Comparison of ENCODE assay signal across 1 cellular context in the genomic region with DNA sequence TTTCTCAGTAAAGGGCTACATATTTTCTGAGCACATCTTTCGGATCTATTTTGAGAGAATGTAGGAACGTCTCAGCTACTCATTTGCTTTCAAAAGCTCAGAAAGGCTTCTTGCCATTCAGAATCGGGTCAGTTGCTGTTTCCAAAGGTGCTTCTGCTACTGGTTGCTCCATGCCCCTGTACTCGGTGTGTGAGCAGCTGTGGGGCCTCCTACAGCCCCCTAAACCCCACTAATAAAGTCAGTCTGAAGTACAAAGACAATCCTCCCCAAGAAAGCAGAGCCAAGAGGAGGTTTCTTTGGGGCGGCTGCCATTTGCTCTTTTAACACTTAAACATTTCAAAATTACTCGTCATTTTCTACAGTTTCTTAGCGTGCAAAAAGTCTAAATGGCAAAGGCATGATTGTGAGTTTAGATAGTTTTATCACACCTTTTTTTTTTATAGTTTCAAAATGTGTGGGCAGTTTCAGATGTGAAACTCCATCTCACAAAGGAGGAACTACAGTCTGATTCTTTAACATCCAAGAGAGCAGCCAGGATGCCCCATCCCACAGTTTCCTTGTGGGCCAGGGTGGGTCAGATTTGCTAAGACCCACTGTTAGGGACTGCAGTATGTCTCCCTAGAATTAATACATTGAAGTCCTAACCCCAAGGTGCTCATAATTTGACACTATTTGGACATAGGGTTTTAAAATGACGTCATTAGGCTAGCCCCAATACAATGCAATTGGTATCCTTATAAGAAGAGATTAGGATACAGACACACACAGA.
A peak's percentile ranks its signal among the peaks of the same experiment; 100 is the strongest.
TF ChIP-seq lines count a peak whose summit lies in the region.

No MANE protein-coding gene starts in this region.

TF ChIP-seq in K562, 482 proteins besides CTCF, POLR2A, EP300 and RAD21 (continued from another document):
- TF ChIP-seq, protein P1, sequence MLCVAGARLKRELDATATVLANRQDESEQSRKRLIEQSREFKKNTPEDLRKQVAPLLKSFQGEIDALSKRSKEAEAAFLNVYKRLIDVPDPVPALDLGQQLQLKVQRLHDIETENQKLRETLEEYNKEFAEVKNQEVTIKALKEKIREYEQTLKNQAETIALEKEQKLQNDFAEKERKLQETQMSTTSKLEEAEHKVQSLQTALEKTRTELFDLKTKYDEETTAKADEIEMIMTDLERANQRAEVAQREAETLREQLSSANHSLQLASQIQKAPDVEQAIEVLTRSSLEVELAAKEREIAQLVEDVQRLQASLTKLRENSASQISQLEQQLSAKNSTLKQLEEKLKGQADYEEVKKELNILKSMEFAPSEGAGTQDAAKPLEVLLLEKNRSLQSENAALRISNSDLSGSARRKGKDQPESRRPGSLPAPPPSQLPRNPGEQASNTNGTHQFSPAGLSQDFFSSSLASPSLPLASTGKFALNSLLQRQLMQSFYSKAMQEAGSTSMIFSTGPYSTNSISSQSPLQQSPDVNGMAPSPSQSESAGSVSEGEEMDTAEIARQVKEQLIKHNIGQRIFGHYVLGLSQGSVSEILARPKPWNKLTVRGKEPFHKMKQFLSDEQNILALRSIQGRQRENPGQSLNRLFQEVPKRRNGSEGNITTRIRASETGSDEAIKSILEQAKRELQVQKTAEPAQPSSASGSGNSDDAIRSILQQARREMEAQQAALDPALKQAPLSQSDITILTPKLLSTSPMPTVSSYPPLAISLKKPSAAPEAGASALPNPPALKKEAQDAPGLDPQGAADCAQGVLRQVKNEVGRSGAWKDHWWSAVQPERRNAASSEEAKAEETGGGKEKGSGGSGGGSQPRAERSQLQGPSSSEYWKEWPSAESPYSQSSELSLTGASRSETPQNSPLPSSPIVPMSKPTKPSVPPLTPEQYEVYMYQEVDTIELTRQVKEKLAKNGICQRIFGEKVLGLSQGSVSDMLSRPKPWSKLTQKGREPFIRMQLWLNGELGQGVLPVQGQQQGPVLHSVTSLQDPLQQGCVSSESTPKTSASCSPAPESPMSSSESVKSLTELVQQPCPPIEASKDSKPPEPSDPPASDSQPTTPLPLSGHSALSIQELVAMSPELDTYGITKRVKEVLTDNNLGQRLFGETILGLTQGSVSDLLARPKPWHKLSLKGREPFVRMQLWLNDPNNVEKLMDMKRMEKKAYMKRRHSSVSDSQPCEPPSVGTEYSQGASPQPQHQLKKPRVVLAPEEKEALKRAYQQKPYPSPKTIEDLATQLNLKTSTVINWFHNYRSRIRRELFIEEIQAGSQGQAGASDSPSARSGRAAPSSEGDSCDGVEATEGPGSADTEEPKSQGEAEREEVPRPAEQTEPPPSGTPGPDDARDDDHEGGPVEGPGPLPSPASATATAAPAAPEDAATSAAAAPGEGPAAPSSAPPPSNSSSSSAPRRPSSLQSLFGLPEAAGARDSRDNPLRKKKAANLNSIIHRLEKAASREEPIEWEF (CRISPR knock-in tag; IDR thresholded peaks at IDR 0.05) = no peak
- TF ChIP-seq, protein P2, sequence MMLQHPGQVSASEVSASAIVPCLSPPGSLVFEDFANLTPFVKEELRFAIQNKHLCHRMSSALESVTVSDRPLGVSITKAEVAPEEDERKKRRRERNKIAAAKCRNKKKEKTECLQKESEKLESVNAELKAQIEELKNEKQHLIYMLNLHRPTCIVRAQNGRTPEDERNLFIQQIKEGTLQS (IDR thresholded peaks at IDR 0.05) = peak; percentile 45; the same call in 1 of the 2 replicates
- TF ChIP-seq, protein P2 (CRISPR knock-in tag; conservative IDR thresholded peaks at IDR 0.05) = no peak
- TF ChIP-seq, protein P3, sequence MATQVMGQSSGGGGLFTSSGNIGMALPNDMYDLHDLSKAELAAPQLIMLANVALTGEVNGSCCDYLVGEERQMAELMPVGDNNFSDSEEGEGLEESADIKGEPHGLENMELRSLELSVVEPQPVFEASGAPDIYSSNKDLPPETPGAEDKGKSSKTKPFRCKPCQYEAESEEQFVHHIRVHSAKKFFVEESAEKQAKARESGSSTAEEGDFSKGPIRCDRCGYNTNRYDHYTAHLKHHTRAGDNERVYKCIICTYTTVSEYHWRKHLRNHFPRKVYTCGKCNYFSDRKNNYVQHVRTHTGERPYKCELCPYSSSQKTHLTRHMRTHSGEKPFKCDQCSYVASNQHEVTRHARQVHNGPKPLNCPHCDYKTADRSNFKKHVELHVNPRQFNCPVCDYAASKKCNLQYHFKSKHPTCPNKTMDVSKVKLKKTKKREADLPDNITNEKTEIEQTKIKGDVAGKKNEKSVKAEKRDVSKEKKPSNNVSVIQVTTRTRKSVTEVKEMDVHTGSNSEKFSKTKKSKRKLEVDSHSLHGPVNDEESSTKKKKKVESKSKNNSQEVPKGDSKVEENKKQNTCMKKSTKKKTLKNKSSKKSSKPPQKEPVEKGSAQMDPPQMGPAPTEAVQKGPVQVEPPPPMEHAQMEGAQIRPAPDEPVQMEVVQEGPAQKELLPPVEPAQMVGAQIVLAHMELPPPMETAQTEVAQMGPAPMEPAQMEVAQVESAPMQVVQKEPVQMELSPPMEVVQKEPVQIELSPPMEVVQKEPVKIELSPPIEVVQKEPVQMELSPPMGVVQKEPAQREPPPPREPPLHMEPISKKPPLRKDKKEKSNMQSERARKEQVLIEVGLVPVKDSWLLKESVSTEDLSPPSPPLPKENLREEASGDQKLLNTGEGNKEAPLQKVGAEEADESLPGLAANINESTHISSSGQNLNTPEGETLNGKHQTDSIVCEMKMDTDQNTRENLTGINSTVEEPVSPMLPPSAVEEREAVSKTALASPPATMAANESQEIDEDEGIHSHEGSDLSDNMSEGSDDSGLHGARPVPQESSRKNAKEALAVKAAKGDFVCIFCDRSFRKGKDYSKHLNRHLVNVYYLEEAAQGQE (CRISPR knock-in tag; IDR thresholded peaks at IDR 0.05; ENCODE audit: low read depth) = no peak
